1 cellular context compared by ENCODE assay signal in the genomic region with DNA sequence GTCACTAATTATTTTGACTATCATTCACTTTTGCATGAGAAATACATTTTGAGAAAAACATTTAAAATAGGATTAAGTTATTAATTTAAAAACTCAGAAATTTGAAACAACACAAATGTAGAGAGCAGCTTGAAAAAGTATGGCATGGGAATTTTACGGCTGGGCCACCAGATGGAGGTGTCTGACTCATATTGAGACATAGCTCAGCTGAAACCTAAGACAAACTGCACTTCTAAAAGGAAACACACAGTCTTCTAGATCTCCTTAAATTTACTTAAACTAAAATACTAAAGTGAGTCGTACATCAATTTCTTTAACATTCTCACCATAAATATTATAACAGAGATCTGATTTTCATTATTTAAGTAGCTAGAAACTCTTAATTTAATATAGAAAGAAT.
TF ChIP-seq lines count a peak whose summit lies in the region.

No MANE protein-coding gene starts in this region.

TF ChIP-seq in H1, 55 proteins besides CTCF, POLR2A, EP300 and RAD21 (continued from another document):
- TF ChIP-seq SIX5 (IDR thresholded peaks at IDR 0.05; ENCODE audit: low read depth, low read length): no peak
